30 cellular contexts compared by ENCODE assay signal in genomic region chr5:68314465-68314864, GRCh38.
"Had no signal": no experiment of that assay in that cellular context is flagged by ENCODE, and none has a peak within 500 bp of the region (broad histone marks: within the 10 kb centered on the region; RNA-seq: fewer than 3 reads in every experiment).

No MANE protein-coding gene starts in this region.

- H3K27me3 Mint-ChIP-seq: effector memory CD8-positive, alpha-beta T cell had no signal

- ATAC-seq: effector memory CD8-positive, alpha-beta T cell; esophagus mucosa; foreskin keratinocyte; gastrocnemius medialis; gastroesophageal sphincter; heart left ventricle; heart right ventricle had no signal

- DNase-seq: colonic mucosa; cortex of kidney; dermis blood vessel endothelial cell; dorsolateral prefrontal cortex; effector CD4-positive, alpha-beta T cell; effector CD8-positive, alpha-beta T cell; effector memory CD4-positive, alpha-beta T cell; effector memory CD8-positive, alpha-beta T cell; endodermal cell; erythroblast; esophagus squamous epithelium; foreskin fibroblast; foreskin melanocyte; gastrocnemius medialis; glutamatergic neuron; head of caudate nucleus; heart left ventricle; heart right ventricle had no signal

- H3K36me3 ChIP-seq: colonic mucosa, esophagus muscularis mucosa, esophagus squamous epithelium, gastrocnemius medialis, gastroesophageal sphincter, heart left ventricle, heart right ventricle had no signal

- H3K27me3 ChIP-seq: colonic mucosa, dorsolateral prefrontal cortex, esophagus muscularis mucosa, esophagus squamous epithelium, foreskin keratinocyte, gastrocnemius medialis, gastroesophageal sphincter, heart left ventricle, heart right ventricle, hepatocyte had no signal

- FAIRE-seq: colon, endometrium, endothelial cell of umbilical vein, frontal cortex had no signal

- H3K4me2 ChIP-seq: hepatocyte had no signal

- H3K4me3 ChIP-seq: colonic mucosa, coronary artery, dorsolateral prefrontal cortex, esophagus muscularis mucosa, esophagus squamous epithelium, gastrocnemius medialis, gastroesophageal sphincter, heart left ventricle, heart right ventricle, hepatocyte had no signal

- H3K4me1 ChIP-seq: colonic mucosa, esophagus muscularis mucosa, gastrocnemius medialis, gastroesophageal sphincter had no signal

- H3K27ac Mint-ChIP-seq: dendritic cell treated with granulocyte-macrophage colony-stimulating factor and Interleukin-4, amounts not matched to agents 40 ng/mL and 50 ng/mL, for 4 days; endodermal cell had no signal

- H3K79me2 ChIP-seq: hepatocyte had no signal

- H2AFZ ChIP-seq: hepatocyte had no signal

- H3K9me3 ChIP-seq: colonic mucosa, esophagus muscularis mucosa, esophagus squamous epithelium, gastrocnemius medialis, gastroesophageal sphincter had no signal

- H3K4me3 Mint-ChIP-seq: dendritic cell treated with granulocyte-macrophage colony-stimulating factor and Interleukin-4, amounts not matched to agents 40 ng/mL and 50 ng/mL, for 4 days; effector memory CD8-positive, alpha-beta T cell; endodermal cell had no signal

- H3K27ac ChIP-seq: colonic mucosa, coronary artery, dorsolateral prefrontal cortex, epithelial cell of prostate, esophagus muscularis mucosa, esophagus squamous epithelium, gastrocnemius medialis, gastroesophageal sphincter, heart left ventricle, heart right ventricle, hepatocyte had no signal
